ENCODE assay signal across 26 cellular contexts in genomic region chr7:157839672-157840167, GRCh38.
"Had no signal": no experiment of that assay in that cellular context is flagged by ENCODE, and none has a peak within 500 bp of the region (broad histone marks: within the 10 kb centered on the region; RNA-seq: fewer than 3 reads in every experiment).

No MANE protein-coding gene starts in this region.

- H2AFZ ChIP-seq: hepatocyte had no signal

- H3K79me2 ChIP-seq: hepatocyte had no signal

- H3K4me3 ChIP-seq: ascending aorta, cardiac muscle cell, colonic mucosa, dorsolateral prefrontal cortex, gastrocnemius medialis, hepatocyte, left lung, lower lobe of right lung, thyroid gland had no signal

- H3K4me2 ChIP-seq: hepatocyte had no signal

- H3K36me3 ChIP-seq: ascending aorta, cardiac muscle cell, colonic mucosa, gastrocnemius medialis, left lung, lower lobe of right lung, neutrophil, thyroid gland, WERI-Rb-1 had no signal

- ATAC-seq: activated CD4-positive, CD25-positive, alpha-beta regulatory T cell treated with anti-CD3 and anti-CD28 coated beads, Interleukin-2, amount 50 U/mL, for 24 hours; gastrocnemius medialis; left lung; lower lobe of right lung; T-helper 17 cell had no signal

- H3K27me3 ChIP-seq: ascending aorta, cardiac muscle cell, colonic mucosa, gastrocnemius medialis, thyroid gland had no signal

- DNase-seq: activated CD4-positive, alpha-beta memory T cell treated with anti-CD3 and anti-CD28 coated beads for 36 hours; activated CD4-positive, alpha-beta T cell treated with anti-CD3 and anti-CD28 coated beads, Interleukin-2, amount 10 ng/mL, durations not matched to agents 24 days and 14 days; activated CD8-positive, alpha-beta memory T cell treated with anti-CD3 and anti-CD28 coated beads, Interleukin-2, amount 50 U/mL, for 4 hours; activated gamma-delta T cell; activated naive CD4-positive, alpha-beta T cell treated with anti-CD3 and anti-CD28 coated beads, Interleukin-2, amount 10 ng/mL, durations not matched to agents 7 days and 5 days; activated naive CD8-positive, alpha-beta T cell treated with anti-CD3 and anti-CD28 coated beads, Interleukin-2, amount 10 ng/mL, durations not matched to agents 7 days and 5 days; activated T-cell treated with anti-CD3 and anti-CD28 coated beads, Interleukin-2, amount 50 U/mL, for 1 hour; cerebellar nuclear complex; colonic mucosa; effector memory CD4-positive, alpha-beta T cell; gastrocnemius medialis; lower lobe of right lung; mesendoderm; natural killer cell; stimulated activated CD4-positive, alpha-beta T cell treated with anti-CD3 and anti-CD28 coated beads, Interleukin-2, amount 100 ng/mL, for 48 hours; T-helper 17 cell; T1000; thyroid gland; WERI-Rb-1 had no signal

- H3K9me3 ChIP-seq: ascending aorta, colonic mucosa, gastrocnemius medialis, left lung, lower lobe of right lung, neutrophil, thyroid gland had no signal

- H3K4me1 ChIP-seq: ascending aorta, colonic mucosa, gastrocnemius medialis, left lung, lower lobe of right lung, thyroid gland had no signal

- H3K27ac ChIP-seq: ascending aorta, cardiac muscle cell, colonic mucosa, dorsolateral prefrontal cortex, gastrocnemius medialis, hepatocyte, left lung, lower lobe of right lung, neutrophil, thyroid gland, WERI-Rb-1 had no signal
